Comparison of ENCODE assay signal across 8 cellular contexts in the genomic region with DNA sequence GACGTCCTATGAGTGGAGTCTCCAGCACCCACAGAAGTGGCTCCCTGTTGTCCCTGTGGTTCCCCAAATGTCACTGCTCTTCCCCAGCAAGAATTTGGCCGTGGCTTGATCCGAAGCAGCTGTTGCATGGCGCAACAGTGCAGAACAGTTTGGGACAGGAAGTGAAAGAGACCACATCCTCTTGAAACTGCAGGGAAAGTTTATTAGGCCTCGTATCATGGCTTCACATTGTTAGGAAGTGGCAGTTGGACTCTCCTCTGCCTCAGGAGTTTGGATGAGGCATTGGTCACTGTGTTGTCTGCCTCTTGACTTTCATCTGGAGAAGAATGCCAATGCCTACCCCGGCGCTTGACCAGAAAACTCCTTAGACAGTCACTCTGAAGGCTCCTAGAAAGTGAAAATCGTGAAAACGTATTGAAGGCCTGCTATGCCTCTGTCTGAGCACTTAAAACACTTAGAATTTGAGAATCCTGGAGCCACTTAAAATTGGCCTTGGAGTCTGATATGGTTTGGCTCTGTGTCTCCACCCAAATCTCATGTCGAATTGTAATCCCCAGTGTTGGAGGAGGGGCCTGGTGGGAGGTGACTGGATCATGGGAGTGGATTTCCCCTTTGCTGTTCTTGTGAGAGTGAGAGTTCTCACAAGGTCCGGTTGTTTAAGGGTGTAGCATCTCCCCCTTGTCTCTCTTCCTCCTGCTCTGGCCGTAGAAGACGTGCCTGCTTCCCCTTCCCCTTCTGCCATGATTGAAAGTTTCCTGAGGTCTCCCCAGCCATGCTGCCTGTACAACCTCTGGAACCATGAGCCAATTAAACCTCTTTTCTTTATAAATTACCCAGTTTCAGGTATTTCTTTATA.
A peak's percentile ranks its signal among the peaks of the same experiment; 100 is the strongest.
DNase-seq lines count a peak whose midpoint lies in the region; ATAC-seq and TF ChIP-seq lines count a peak whose summit lies in the region.

No MANE protein-coding gene starts in this region.

- H3K27me3 Mint-ChIP-seq in CD4-positive, alpha-beta T cell = no peaks in the 10 kb centered on the region
- no peaks in the 10 kb centered on the region for H3K27me3 Mint-ChIP-seq in activated naive CD8-positive, alpha-beta T cell treated with anti-CD3 and anti-CD28 coated beads for 36 hours

- H3K4me3 Mint-ChIP-seq in CD4-positive, alpha-beta T cell = peak overlapping the region; percentile 57
- H3K4me3 Mint-ChIP-seq in activated naive CD8-positive, alpha-beta T cell treated with anti-CD3 and anti-CD28 coated beads for 36 hours = peak overlapping the region; percentile 70

- no peaks in the 10 kb centered on the region for H3K36me3 Mint-ChIP-seq in CD4-positive, alpha-beta T cell (ENCODE audit: low read depth)
- peaks cover 8% of the 10 kb centered on the region for H3K36me3 Mint-ChIP-seq in activated naive CD8-positive, alpha-beta T cell treated with anti-CD3 and anti-CD28 coated beads for 36 hours

- POLR2A ChIA-PET in CD4-positive, alpha-beta T cell (lab: Charles Lee) = no interaction called here

- peak; percentile 34 for ATAC-seq in CD4-positive, alpha-beta T cell (ENCODE audit: poor library complexity)
- ATAC-seq in GM19452 (IDR thresholded peaks at IDR 0.05; ENCODE audit: unreplicated experiment) (peak; percentile 88), HG03565 (IDR thresholded peaks at IDR 0.05; ENCODE audit: unreplicated experiment) (peak; percentile 76), GM19455 (IDR thresholded peaks at IDR 0.05; ENCODE audit: unreplicated experiment) (no peak)

- CTCF ChIA-PET in CD4-positive, alpha-beta T cell (lab: Charles Lee) = no interaction called here

- intact Hi-C loops in CD4-positive, alpha-beta T cell (cut with DNase I, micrococcal nuclease) = no loop called here

- H3K27ac Mint-ChIP-seq in CD4-positive, alpha-beta T cell = peak overlapping the region; percentile 45
- H3K27ac Mint-ChIP-seq in activated naive CD8-positive, alpha-beta T cell treated with anti-CD3 and anti-CD28 coated beads for 36 hours = peak overlapping the region; percentile 88

- H3K9me3 Mint-ChIP-seq in CD4-positive, alpha-beta T cell = no peaks in the 10 kb centered on the region
- peaks cover 8% of the 10 kb centered on the region for H3K9me3 Mint-ChIP-seq in activated naive CD8-positive, alpha-beta T cell treated with anti-CD3 and anti-CD28 coated beads for 36 hours

- no peaks in the 10 kb centered on the region for H3K9me3 ChIP-seq in CD4-positive, alpha-beta T cell (ENCODE audit: control insufficient read depth, low read length)

- peak in 2 of 10 experiments; percentile 1 to 6 for DNase-seq in CD4-positive, alpha-beta T cell
- peak; percentile 17 for DNase-seq in activated naive CD8-positive, alpha-beta T cell treated with anti-CD3 and anti-CD28 coated beads for 36 hours
- DNase-seq in pons (ENCODE audit: low spot score) (peak; percentile 77), NK-92 (lab: John Stamatoyannopoulos, UW; ENCODE audit: unreplicated experiment) (no peak), NCI-H345 treated with DMSO at 0.1 percent for 48 hours (lab: John Stamatoyannopoulos, UW; ENCODE audit: unreplicated experiment) (no peak)

- peaks cover 25% of the 10 kb centered on the region for H3K4me1 Mint-ChIP-seq in CD4-positive, alpha-beta T cell (ENCODE audit: low read depth)
- peaks cover 24% of the 10 kb centered on the region for H3K4me1 Mint-ChIP-seq in activated naive CD8-positive, alpha-beta T cell treated with anti-CD3 and anti-CD28 coated beads for 36 hours

- peak overlapping the region; percentile 21 for H3K27ac ChIP-seq in CD4-positive, alpha-beta T cell (ENCODE audit: low read depth, low read length)

- H3K27me3 ChIP-seq in CD4-positive, alpha-beta T cell (ENCODE audit: control insufficient read depth, insufficient read depth, low read length) = no peaks in the 10 kb centered on the region

- no peak for TF ChIP-seq CTCF in CD4-positive, alpha-beta T cell (IDR thresholded peaks at IDR 0.05)

Comparison
In these comparisons a context has a peak if more than half of its experiments do, and no peak if none do; other contexts are left out.
1. DNase-seq: peak in activated naive CD8-positive, alpha-beta T cell treated with anti-CD3 and anti-CD28 coated beads for 36 hours (single experiment) and pons (single experiment); none in NK-92 (single experiment) and NCI-H345 treated with DMSO at 0.1 percent for 48 hours (single experiment).